Comparison of ENCODE assay signal across 21 cellular contexts in genomic region chr9:112531666-112532282, GRCh38. TPM values are rescaled to one million over a fixed set of nuclear protein-coding genes. Genes with fewer than 3 reads are reported as not detected.
DNase-seq lines count a peak whose midpoint lies in the region; ATAC-seq, FAIRE-seq and TF ChIP-seq lines count a peak whose summit lies in the region.
"Had no signal": no experiment of that assay in that cellular context is flagged by ENCODE, and none has a peak within 500 bp of the region (broad histone marks: within the 10 kb centered on the region; RNA-seq: fewer than 3 reads in every experiment).

No MANE protein-coding gene starts in this region.

- in situ Hi-C loops in K562 (cut with MboI): no loop called here
- in situ Hi-C loops in HepG2 (cut with HindIII; ENCODE audit: extremely low pct_ligation_motif_present, low pct_unique_long_range_greater_than_20kb): no loop called here

- no peak for TF ChIP-seq EP300 in K562 (IDR thresholded peaks at IDR 0.05; ENCODE audit: low read length)
- TF ChIP-seq EP300 in HepG2 (IDR thresholded peaks at IDR 0.05; ENCODE audit: low read depth in 2 of 2, low read length in 2 of 2): no peak
- TF ChIP-seq EP300 in HepG2 (CRISPR knock-in tag; IDR thresholded peaks at IDR 0.05; ENCODE audit: borderline replicate concordance): no peak
- no peak for TF ChIP-seq EP300 in suprapubic skin (IDR thresholded peaks at IDR 0.05)

- H3K9ac ChIP-seq in K562 (ENCODE audit: insufficient read depth in 1 of 2, low read depth in 2 of 2, low read length in 2 of 2) (no peak overlapping the region), HepG2 (ENCODE audit: insufficient read depth, low read depth, low read length) (no peak overlapping the region)

- ATAC-seq in Right ventricle myocardium inferior (peak; percentile 31), right cardiac atrium (no peak), K562 (peak; percentile 39), HepG2 (no peak), HG02642 (IDR thresholded peaks at IDR 0.05; ENCODE audit: poor library complexity, unreplicated experiment) (no peak)
- ATAC-seq: activated T-helper 17 cell treated with anti-CD3 and anti-CD28 coated beads, Interleukin-2, amount 50 U/mL, for 72 hours; T-cell had no signal

- no peak overlapping the region for H2AFZ ChIP-seq in K562 (ENCODE audit: low read depth, low read length)
- H2AFZ ChIP-seq in HepG2 (ENCODE audit: low read length): no peak overlapping the region

- no peaks in the 10 kb centered on the region for H3K9me3 ChIP-seq in right cardiac atrium (ENCODE audit: control insufficient read depth, low read length)
- no peaks in the 10 kb centered on the region for H3K9me3 ChIP-seq in K562 (replicated peaks; ENCODE audit: control insufficient read depth, insufficient read depth, low read depth, low read length)
- no peaks in the 10 kb centered on the region for H3K9me3 ChIP-seq in HepG2 (ENCODE audit: low read length)
- H3K9me3 ChIP-seq in small intestine (ENCODE audit: control insufficient read depth, low read depth): no peaks in the 10 kb centered on the region
- no peaks in the 10 kb centered on the region for H3K9me3 ChIP-seq in suprapubic skin
- H3K9me3 ChIP-seq: body of pancreas, Caco-2, heart right ventricle, uterus had no signal

- TF ChIP-seq POLR2A in K562 (conservative IDR thresholded peaks at IDR 0.05): no peak
- TF ChIP-seq POLR2A in HepG2 (IDR thresholded peaks at IDR 0.05; ENCODE audit: insufficient read depth in 1 of 2, low read depth in 2 of 2, low read length in 2 of 2): no peak
- TF ChIP-seq POLR2A in suprapubic skin (IDR thresholded peaks at IDR 0.05): no peak

- H3K27me3 ChIP-seq in right cardiac atrium (ENCODE audit: control insufficient read depth, insufficient read depth): no peaks in the 10 kb centered on the region
- H3K27me3 ChIP-seq in K562 (ENCODE audit: control insufficient read depth in 2 of 2, insufficient read depth in 2 of 2, low read length in 2 of 2): no peaks in the 10 kb centered on the region
- H3K27me3 ChIP-seq in HepG2 (ENCODE audit: control insufficient read depth in 1 of 2, insufficient read depth in 2 of 2, low read length in 2 of 2): no peaks in the 10 kb centered on the region
- no peaks in the 10 kb centered on the region for H3K27me3 ChIP-seq in small intestine (ENCODE audit: control insufficient read depth in 2 of 2, insufficient read depth in 2 of 2, low read length in 2 of 2)
- no peaks in the 10 kb centered on the region for H3K27me3 ChIP-seq in suprapubic skin
- H3K27me3 ChIP-seq: body of pancreas, heart right ventricle, uterus had no signal

- no peaks in the 10 kb centered on the region for H4K20me1 ChIP-seq in K562 (replicated peaks; ENCODE audit: control insufficient read depth, insufficient read depth, low read length)
- H4K20me1 ChIP-seq in HepG2 (ENCODE audit: insufficient read depth, low read length): peaks cover 10% of the 10 kb centered on the region; the same call in 1 of the 2 replicates

- H3K9me1 ChIP-seq in K562 (ENCODE audit: control insufficient read depth, insufficient read depth, low read length): no peaks in the 10 kb centered on the region

- intact Hi-C loops in Right ventricle myocardium inferior (cut with DNase I): no loop called here
- intact Hi-C loops in right cardiac atrium (cut with DNase I): no loop called here
- intact Hi-C loops in K562 (cut with micrococcal nuclease): no loop called here
- intact Hi-C loops in HepG2 (cut with micrococcal nuclease; ENCODE audit: unreplicated experiment): no loop called here

- peaks cover 31% of the 10 kb centered on the region for H3K79me2 ChIP-seq in K562 (ENCODE audit: control insufficient read depth, insufficient read depth, low read length)
- peaks cover 59% of the 10 kb centered on the region for H3K79me2 ChIP-seq in HepG2 (ENCODE audit: insufficient read depth, low read length)

- CTCF ChIA-PET in K562 (lab: Yijun Ruan, JAX; ENCODE audit: low intra/inter-chr PET ratio) (no interaction called here), HepG2 (lab: Yijun Ruan, JAX; ENCODE audit: low intra/inter-chr PET ratio, low total read pairs) (no interaction called here)

- H3K4me3 ChIP-seq in right cardiac atrium (ENCODE audit: low read length) (no peak overlapping the region), K562 (no peak overlapping the region), HepG2 (replicated peaks in 1 of 3; ENCODE audit: insufficient read depth in 1 of 3, low read depth in 2 of 3, low read length in 3 of 3) (no peak overlapping the region), small intestine (ENCODE audit: low read depth in 1 of 2, low read length in 2 of 2) (no peak overlapping the region), suprapubic skin (no peak overlapping the region)
- H3K4me3 ChIP-seq: body of pancreas, heart right ventricle, uterus had no signal

- FAIRE-seq in K562 (lab: Jason Lieb, UNC) (no peak), HepG2 (lab: Jason Lieb, UNC) (no peak), small intestine (lab: Jason Lieb, UNC) (no peak)
- FAIRE-seq: A204.1 had no signal

- H3K27ac ChIP-seq in right cardiac atrium (ENCODE audit: low read length) (no peak overlapping the region), K562 (ENCODE audit: extremely low read depth, low read depth, low read length) (no peak overlapping the region), HepG2 (ENCODE audit: extremely low read length, insufficient read depth, low read length) (no peak overlapping the region), small intestine (ENCODE audit: low read depth in 1 of 2, low read length in 1 of 2) (peak overlapping the region in 1 of 2 donors; percentile 26), suprapubic skin (no peak overlapping the region)
- H3K27ac ChIP-seq: body of pancreas, heart right ventricle, uterus had no signal

- no peaks in the 10 kb centered on the region for H3K4me1 ChIP-seq in right cardiac atrium (ENCODE audit: control insufficient read depth, insufficient read depth, low read length)
- no peaks in the 10 kb centered on the region for H3K4me1 ChIP-seq in K562 (replicated peaks in 1 of 2; ENCODE audit: control insufficient read depth in 2 of 2, insufficient read depth in 2 of 2, low read length in 2 of 2)
- peaks cover 14% of the 10 kb centered on the region for H3K4me1 ChIP-seq in HepG2 (ENCODE audit: insufficient read depth, low read length)
- peaks cover 3 to 4% of the 10 kb centered on the region in 2 donors for H3K4me1 ChIP-seq in small intestine (ENCODE audit: control insufficient read depth in 2 of 2, insufficient read depth in 1 of 2, low read depth in 1 of 2, low read length in 1 of 2)
- peaks cover 7% of the 10 kb centered on the region for H3K4me1 ChIP-seq in suprapubic skin
- H3K4me1 ChIP-seq: uterus had no signal

- no TSS peak for BruUV-seq in K562 (replicated peaks; lab: Mats Ljungman, UMichigan)
- BruUV-seq in HepG2 (replicated peaks; lab: Mats Ljungman, UMichigan): no TSS peak

- WGBS in right cardiac atrium: 81% methylated on average over 6 of the region's 6 CpGs
- WGBS in K562 (ENCODE audit: insufficient coverage, low coverage, missing lambda C conversion rate): 71% methylated on average over 6 of the region's 6 CpGs
- WGBS in HepG2 (ENCODE audit: low lambda C conversion rate): 90% methylated on average over 6 of the region's 6 CpGs
- 31 to 63% (median 50%) methylated on average over 6 of the region's 6 CpGs for WGBS in small intestine, 3 donors
- 92% methylated on average over 6 of the region's 6 CpGs for WGBS in suprapubic skin

- H3K4me2 ChIP-seq in K562 (ENCODE audit: insufficient read depth, low read length): no peak overlapping the region
- H3K4me2 ChIP-seq in HepG2 (ENCODE audit: low read depth, low read length): no peak overlapping the region

- DNase-seq in Right ventricle myocardium inferior (ENCODE audit: missing footprints) (no peak), right cardiac atrium (no peak), K562 (ENCODE audit: extremely low read depth in 1 of 4, low spot score in 3 of 4) (no peak), HepG2 (ENCODE audit: low spot score) (peak; percentile 13), small intestine (peak; percentile 78), NCI-H345 (lab: John Stamatoyannopoulos, UW) (no peak), suprapubic skin (ENCODE audit: low spot score in 2 of 2) (no peak)
- DNase-seq: activated CD4-positive, alpha-beta T cell treated with anti-CD3 and anti-CD28 coated beads for 48 hours; Caco-2; cortex of kidney; heart right ventricle; immature natural killer cell; NCI-H1417 treated with DMSO at 0.1 percent for 48 hours; NCI-H526 treated with DMSO at 0.1 percent for 48 hours; SHP77 treated with DMSO at 0.1 percent for 48 hours; T-cell had no signal

- TF ChIP-seq RAD21 in K562 (CRISPR knock-in tag; conservative IDR thresholded peaks at IDR 0.05 in 1 of 2, IDR thresholded peaks at IDR 0.05 in 1 of 2) (no peak), HepG2 (CRISPR knock-in tag; IDR thresholded peaks at IDR 0.05) (no peak)

- TF ChIP-seq CTCF in K562 (IDR thresholded peaks at IDR 0.05 in 2 of 3, conservative IDR thresholded peaks at IDR 0.05 in 1 of 3; ENCODE audit: insufficient read depth in 2 of 3, low read depth in 1 of 3, low read length in 3 of 3) (no peak), HepG2 (CRISPR knock-in tag; IDR thresholded peaks at IDR 0.05) (no peak), suprapubic skin (IDR thresholded peaks at IDR 0.05) (no peak)

- no peaks in the 10 kb centered on the region for H3K36me3 ChIP-seq in K562 (ENCODE audit: control insufficient read depth, insufficient read depth, low read length)
- H3K36me3 ChIP-seq in HepG2 (replicated peaks in 1 of 2; ENCODE audit: control insufficient read depth in 1 of 2, insufficient read depth in 2 of 2, low read length in 2 of 2): no peaks in the 10 kb centered on the region; a peak in 1 of 5 replicates
- H3K36me3 ChIP-seq in small intestine (ENCODE audit: control insufficient read depth in 2 of 2, insufficient read depth in 2 of 2, low read length in 2 of 2): no peaks in the 10 kb centered on the region
- H3K36me3 ChIP-seq in suprapubic skin: no peaks in the 10 kb centered on the region
- H3K36me3 ChIP-seq: heart right ventricle, uterus had no signal

- POLR2A ChIA-PET in K562 (lab: Yijun Ruan, JAX): interaction anchor here (1.0 to 1.3 kb wide), 7 partner anchors 10 to 40 kb away, joined by 3 to 6 read pairs (median 3); no protein-coding TSS in a partner anchor
- POLR2A ChIA-PET in HepG2 (lab: Yijun Ruan, JAX): no interaction called here

RNA-seq across cellular contexts. Expression of gene KIAA1958, which starts 45.1 kb away (rescaled TPM):
- 5.0 TPM for total RNA-seq in Right ventricle myocardium inferior
- total RNA-seq in right cardiac atrium: 1 to 10 TPM; 3.1 to 4.4 (median 3.7) TPM
- polyA plus RNA-seq in right cardiac atrium: 0.66 TPM
- total RNA-seq in K562 (2011; cell fraction: chromatin; rRNA removed; ENCODE audit: low replicate concordance): 49.8 and 66.2 TPM in 2 replicates
- 22.5 and 29.5 TPM in 2 replicates for total RNA-seq in K562 (2011; cell fraction: nucleolus; rRNA removed)
- 30.6 and 35.2 TPM in 2 replicates for total RNA-seq in K562 (2011; cell fraction: nucleoplasm; rRNA removed)
- 5.8 and 5.9 TPM in 2 replicates for total RNA-seq in K562 (2014; rRNA removed)
- 10.2 and 10.8 TPM in 2 replicates for total RNA-seq in K562 (2014; rRNA removed; fragmentation: Illumina TruSeq; extraction: Trizol)
- 10.1 TPM in 2 replicates for total RNA-seq in K562 (2015; rRNA removed; fragmentation: Illumina TruSeq; extraction: Trizol)
- 14.4 and 16.0 TPM in 2 replicates for total RNA-seq in K562 (2021)
- polyA plus RNA-seq in K562 (2011; rRNA removed): 10.5 and 13.2 TPM in 2 replicates
- polyA plus RNA-seq in K562 (2011; cell fraction: cytosol; rRNA removed): 8.3 and 14.3 TPM in 2 replicates
- polyA plus RNA-seq in K562 (2011; cell fraction: nucleus; rRNA removed): 17.4 and 19.9 TPM in 2 replicates
- polyA plus RNA-seq in K562 (2012): 5.3 and 6.2 TPM in 2 replicates
- 11.6 and 12.8 TPM in 2 replicates for polyA plus RNA-seq in K562 (2014; fragmentation: Illumina TruSeq; extraction: Trizol)
- 1 to 10 TPM; 1.1 to 2.6 TPM for polyA plus RNA-seq in K562 (2014; fragmentation: Nextera tagmentation; extraction: Ambion mirVana)
- polyA plus RNA-seq in K562 (2014; rRNA removed): 5.2 and 5.9 TPM in 2 replicates
- polyA minus RNA-seq in K562 (2011; rRNA and poly(A)+ RNA removed): 52.8 and 56.9 TPM in 2 replicates
- 33.8 and 39.5 TPM in 2 replicates for polyA minus RNA-seq in K562 (2011; cell fraction: cytosol; rRNA and poly(A)+ RNA removed)
- 24.6 and 45.3 TPM in 2 replicates for polyA minus RNA-seq in K562 (2011; cell fraction: nucleus; rRNA and poly(A)+ RNA removed)
- total RNA-seq in HepG2 (2016; rRNA removed; fragmentation: Illumina TruSeq; extraction: Trizol): 8.5 and 11.4 TPM in 2 replicates
- total RNA-seq in HepG2 (2016; cell fraction: cytosol; rRNA removed; fragmentation: Illumina TruSeq; extraction: Trizol; ENCODE audit: low read depth): 37.2 and 41.8 TPM in 2 replicates
- total RNA-seq in HepG2 (2016; cell fraction: insoluble cytoplasmic fraction; rRNA removed; fragmentation: Illumina TruSeq; extraction: Trizol): 8.4 and 11.0 TPM in 2 replicates
- 29.3 and 29.7 TPM in 2 replicates for total RNA-seq in HepG2 (2016; cell fraction: membrane; rRNA removed; fragmentation: Illumina TruSeq; extraction: Trizol)
- 14.1 and 15.2 TPM in 2 replicates for total RNA-seq in HepG2 (2016; cell fraction: nucleus; rRNA removed; fragmentation: Illumina TruSeq; extraction: Trizol)
- polyA plus RNA-seq in HepG2 (2011; rRNA removed): 8.5 and 10.3 TPM in 2 replicates
- polyA plus RNA-seq in HepG2 (2011; cell fraction: cytosol; rRNA removed): 5.5 and 5.7 TPM in 2 replicates
- polyA plus RNA-seq in HepG2 (2011; cell fraction: nucleus; rRNA removed): 17.1 and 17.6 TPM in 2 replicates
- polyA plus RNA-seq in HepG2 (2012): 10.9 and 11.6 TPM in 2 replicates
- 0.46 and 0.57 TPM in 2 replicates for polyA plus RNA-seq in HepG2 (2016; cell fraction: cytosol; fragmentation: Illumina TruSeq; extraction: Trizol; ENCODE audit: low read depth)
- polyA plus RNA-seq in HepG2 (2016; cell fraction: insoluble cytoplasmic fraction; fragmentation: Illumina TruSeq; extraction: Trizol; ENCODE audit: low read depth): 6.0 and 6.8 TPM in 2 replicates
- 1.8 and 1.9 TPM in 2 replicates for polyA plus RNA-seq in HepG2 (2016; cell fraction: membrane; fragmentation: Illumina TruSeq; extraction: Trizol; ENCODE audit: low read depth)
- polyA plus RNA-seq in HepG2 (2016; cell fraction: nucleus; fragmentation: Illumina TruSeq; extraction: Trizol; ENCODE audit: insufficient read depth, low read depth): 7.2 and 8.5 TPM in 2 replicates
- polyA minus RNA-seq in HepG2 (2011; rRNA and poly(A)+ RNA removed; ENCODE audit: low replicate concordance): 53.1 and 88.7 TPM in 2 replicates
- polyA minus RNA-seq in HepG2 (2011; cell fraction: cytosol; rRNA and poly(A)+ RNA removed): 22.1 and 29.8 TPM in 2 replicates
- 49.7 and 55.7 TPM in 2 replicates for polyA minus RNA-seq in HepG2 (2011; cell fraction: nucleus; rRNA and poly(A)+ RNA removed)
- polyA plus RNA-seq in small intestine: 1 to 10 TPM in 1 of 3 donors, under 1 TPM in 2; 0.54 to 1.6 (median 0.67) TPM
- 10 to 100 TPM; 10.2 to 18.3 (median 10.6) TPM for total RNA-seq in suprapubic skin

Comparison
In these comparisons a context has a peak if more than half of its experiments do, and no peak if none do; other contexts are left out.
1. ATAC-seq: peak in Right ventricle myocardium inferior (single experiment) and K562 (single experiment); none in right cardiac atrium (0 of 2), HepG2 (single experiment) and HG02642 (single experiment).
2. DNase-seq: peak in HepG2 (single experiment) and small intestine (single experiment); none in Right ventricle myocardium inferior (single experiment), right cardiac atrium (0 of 3), K562 (0 of 4), NCI-H345 (single experiment) and suprapubic skin (0 of 2).